In genomic region chr20:25299801-25300200, GRCh38 we compare ENCODE assay signal across 12 cellular contexts. TPM values are rescaled to one million over a fixed set of nuclear protein-coding genes. Genes with fewer than 3 reads are reported as not detected.
A peak's percentile ranks its signal among the peaks of the same experiment; 100 is the strongest.
DNase-seq lines count a peak whose midpoint lies in the region; ATAC-seq and TF ChIP-seq lines count a peak whose summit lies in the region.
"Had no signal": no experiment of that assay in that cellular context is flagged by ENCODE, and none has a peak within 500 bp of the region (broad histone marks: within the 10 kb centered on the region; RNA-seq: fewer than 3 reads in every experiment).

No MANE protein-coding gene starts in this region.

- no peaks in the 10 kb centered on the region for H3K9me3 ChIP-seq in CD8-positive, alpha-beta T cell (ENCODE audit: low read length)
- H3K9me3 ChIP-seq in HEK293 (ENCODE audit: control insufficient read depth, insufficient read depth, low read depth, low read length) (no peaks in the 10 kb centered on the region), mesodermal cell (ENCODE audit: control insufficient read depth, low read length) (no peaks in the 10 kb centered on the region)

- no peak for ATAC-seq in CD8-positive, alpha-beta T cell
- no peak for ATAC-seq in GM21528 (IDR thresholded peaks at IDR 0.05; ENCODE audit: low FRiP score, unreplicated experiment)
- ATAC-seq: natural killer cell treated with Interleukin-12 subunit alpha and Interleukin-12 subunit beta and Interleukin-15 and Interleukin-18, amount 100 ng/mL, for 72 hours had no signal

- peaks cover 32% of the 10 kb centered on the region for H3K36me3 Mint-ChIP-seq in CD8-positive, alpha-beta T cell
- H3K36me3 Mint-ChIP-seq: natural killer cell treated with Interleukin-12 subunit alpha and Interleukin-12 subunit beta and Interleukin-15 and Interleukin-18, amount 100 ng/mL, for 72 hours had no signal

- no peaks in the 10 kb centered on the region for H3K27me3 ChIP-seq in CD8-positive, alpha-beta T cell (ENCODE audit: insufficient read depth, low read length)

- peaks cover 4% of the 10 kb centered on the region for H3K4me1 Mint-ChIP-seq in CD8-positive, alpha-beta T cell (ENCODE audit: low read depth)

- no peak overlapping the region for H3K4me3 ChIP-seq in CD8-positive, alpha-beta T cell (ENCODE audit: low read depth, low read length)
- H3K4me3 ChIP-seq in HEK293 (ENCODE audit: low read depth, low read length), result no peak overlapping the region
- no peak overlapping the region for H3K4me3 ChIP-seq in astrocyte of the cerebellum (ENCODE audit: low read depth, low read length)
- H3K4me3 ChIP-seq in mesodermal cell (ENCODE audit: extremely low read depth, insufficient read depth, low read length, poor library complexity, severe bottlenecking), result no peak overlapping the region

- no peaks in the 10 kb centered on the region for H3K27me3 Mint-ChIP-seq in CD8-positive, alpha-beta T cell (ENCODE audit: low read depth)
- H3K27me3 Mint-ChIP-seq: natural killer cell treated with Interleukin-12 subunit alpha and Interleukin-12 subunit beta and Interleukin-15 and Interleukin-18, amount 100 ng/mL, for 72 hours had no signal

- CTCF ChIA-PET in CD8-positive, alpha-beta T cell (lab: Charles Lee), result interaction anchor here (1.1 to 1.2 kb wide), 3 partner anchors 30 to 101 kb away, joined by 3 to 4 read pairs (median 3); no protein-coding TSS in a partner anchor
- CTCF ChIA-PET in HEK293 (lab: Yijun Ruan, JAX), result interaction anchor here (0.5 to 1.9 kb wide), 3 partner anchors 99 to 512 kb away, joined by 3 to 16 read pairs (median 5); no protein-coding TSS in a partner anchor

- H3K9me3 Mint-ChIP-seq in CD8-positive, alpha-beta T cell, result no peaks in the 10 kb centered on the region
- H3K9me3 Mint-ChIP-seq: activated T-helper 1 cell treated with anti-CD3 and anti-CD28 coated beads, Interleukin-12 subunit alpha, Interleukin-12 subunit beta, Interleukin-2, Interleukin-4 antibody, amounts not matched to agents 30 ng/mL and 10 ng/mL and 1 ng/mL, durations not matched to agents 14 hours and 24 hours and 36 hours; natural killer cell treated with Interleukin-12 subunit alpha and Interleukin-12 subunit beta and Interleukin-15 and Interleukin-18, amount 100 ng/mL, for 72 hours had no signal

- DNase-seq in CD8-positive, alpha-beta T cell, result no peak
- DNase-seq in astrocyte of the cerebellum (ENCODE audit: low read depth), result no peak
- DNase-seq in DMS153 treated with DMSO at 0.1 percent for 48 hours (lab: John Stamatoyannopoulos, UW; ENCODE audit: unreplicated experiment), result no peak
- no peak for DNase-seq in activated T-cell treated with anti-CD3 and anti-CD28 coated beads for 4 hours
- DNase-seq: effector memory CD4-positive, alpha-beta T cell; GF-D8; GOT3 had no signal

- peaks cover 5% of the 10 kb centered on the region for H3K4me1 ChIP-seq in CD8-positive, alpha-beta T cell (ENCODE audit: insufficient read depth, low read length)
- H3K4me1 ChIP-seq in HEK293 (ENCODE audit: control insufficient read depth, insufficient read depth, low read length), result no peaks in the 10 kb centered on the region
- peaks cover 31% of the 10 kb centered on the region for H3K4me1 ChIP-seq in mesodermal cell (ENCODE audit: control insufficient read depth, insufficient read depth, low read length, poor library complexity, severe bottlenecking)

- in situ Hi-C loops in astrocyte of the cerebellum (cut with HindIII; ENCODE audit: low sequenced_read_pairs), result no loop called here

- intact Hi-C loops in CD8-positive, alpha-beta T cell (cut with DNase I, micrococcal nuclease), result no loop called here

- H3K27ac Mint-ChIP-seq in CD8-positive, alpha-beta T cell, result peak overlapping the region; percentile 71
- H3K27ac Mint-ChIP-seq: activated T-helper 1 cell treated with anti-CD3 and anti-CD28 coated beads, Interleukin-12 subunit alpha, Interleukin-12 subunit beta, Interleukin-2, Interleukin-4 antibody, amounts not matched to agents 30 ng/mL and 10 ng/mL and 1 ng/mL, durations not matched to agents 14 hours and 24 hours and 36 hours had no signal

- no peak overlapping the region for H3K4me3 Mint-ChIP-seq in CD8-positive, alpha-beta T cell
- H3K4me3 Mint-ChIP-seq: activated T-helper 1 cell treated with anti-CD3 and anti-CD28 coated beads, Interleukin-12 subunit alpha, Interleukin-12 subunit beta, Interleukin-2, Interleukin-4 antibody, amounts not matched to agents 30 ng/mL and 10 ng/mL and 1 ng/mL, durations not matched to agents 14 hours and 24 hours and 36 hours; natural killer cell treated with Interleukin-12 subunit alpha and Interleukin-12 subunit beta and Interleukin-15 and Interleukin-18, amount 100 ng/mL, for 72 hours had no signal

- peaks cover 7% of the 10 kb centered on the region for H3K36me3 ChIP-seq in CD8-positive, alpha-beta T cell (ENCODE audit: insufficient read depth, low read length)
- peaks cover 0 to 58% of the 10 kb centered on the region in 2 experiments; a peak in 2 of 3 replicates for H3K36me3 ChIP-seq in HEK293 (ENCODE audit: control insufficient read depth in 2 of 2, insufficient read depth in 1 of 2, low read length in 2 of 2)
- peaks cover 64% of the 10 kb centered on the region for H3K36me3 ChIP-seq in mesodermal cell (ENCODE audit: control insufficient read depth, insufficient read depth, low read length)

- 84 to 97% methylated on average over 5 to 6 of the region's 9 CpGs for WGBS in mesodermal cell (ENCODE audit: insufficient coverage in 2 of 2), 2 experiments

- POLR2A ChIA-PET in CD8-positive, alpha-beta T cell (lab: Charles Lee), result no interaction called here
- POLR2A ChIA-PET in HEK293 (lab: Yijun Ruan, JAX), result interaction anchor here (1.5 kb wide), 1 partner anchor 91 kb away, joined by 10 read pairs; the partner anchor contains the start of gene ABHD12

- no peak overlapping the region for H3K27ac ChIP-seq in CD8-positive, alpha-beta T cell (ENCODE audit: low read depth, low read length)
- peak overlapping the region; percentile 41; the same call in 1 of the 2 replicates for H3K27ac ChIP-seq in HEK293 (ENCODE audit: extremely low read depth, low read depth, low read length)
- H3K27ac ChIP-seq in mesodermal cell (ENCODE audit: low read depth, low read length, severe bottlenecking), result peak overlapping the region; percentile 45

- no peak for TF ChIP-seq CTCF in CD8-positive, alpha-beta T cell (IDR thresholded peaks at IDR 0.05)
- TF ChIP-seq CTCF in HEK293 (tag by site-specific recombination; IDR thresholded peaks at IDR 0.05) (no peak), astrocyte of the cerebellum (IDR thresholded peaks at IDR 0.05; ENCODE audit: low read depth, low read length, missing control alignments) (peak; percentile 24)

TF ChIP-seq in HEK293, 187 proteins besides CTCF, POLR2A, EP300 and RAD21:
- TF ChIP-seq TRIM28 (IDR thresholded peaks at IDR 0.05; ENCODE audit: borderline replicate concordance, low read length) (no peak), ZNF423 (tag by site-specific recombination; IDR thresholded peaks at IDR 0.05) (no peak), ZNF350 (tag by site-specific recombination; IDR thresholded peaks at IDR 0.05) (no peak), ZNF501 (tag by site-specific recombination; IDR thresholded peaks at IDR 0.05) (no peak), ZBTB17 (tag by site-specific recombination; IDR thresholded peaks at IDR 0.05) (no peak), ZNF223 (tag by site-specific recombination; IDR thresholded peaks at IDR 0.05) (no peak), ZNF324 (tag by site-specific recombination; IDR thresholded peaks at IDR 0.05) (no peak), ZNF133 (tag by site-specific recombination; IDR thresholded peaks at IDR 0.05) (no peak), ZBTB11 (tag by site-specific recombination; conservative IDR thresholded peaks at IDR 0.05; ENCODE audit: low read depth) (no peak), ZNF341 (tag by site-specific recombination; IDR thresholded peaks at IDR 0.05; ENCODE audit: low read depth) (no peak), ZNF311 (tag by site-specific recombination; IDR thresholded peaks at IDR 0.05; ENCODE audit: borderline replicate concordance) (no peak), ZNF621 (tag by site-specific recombination; IDR thresholded peaks at IDR 0.05) (no peak)

RNA-seq across cellular contexts. Expression of gene PYGB, which starts 51.9 kb away (rescaled TPM):
- 10 to 100 TPM; 35.2 to 39.2 TPM for total RNA-seq in CD8-positive, alpha-beta T cell
- polyA plus RNA-seq in mesodermal cell (2013, experiment 1 of 2), result 52.8 TPM
- 39.5 TPM for polyA plus RNA-seq in mesodermal cell (2013, experiment 2 of 2)
